ENCODE assay signal across 14 cellular contexts in genomic region chr11:66569076-66569475, GRCh38. TPM values are rescaled to one million over a fixed set of nuclear protein-coding genes. Genes with fewer than 3 reads are reported as not detected.
DNase-seq lines count a peak whose midpoint lies in the region; ATAC-seq, FAIRE-seq and TF ChIP-seq lines count a peak whose summit lies in the region.
"Had no signal": no experiment of that assay in that cellular context is flagged by ENCODE, and none has a peak within 500 bp of the region (broad histone marks: within the 10 kb centered on the region; RNA-seq: fewer than 3 reads in every experiment).

No MANE protein-coding gene starts in this region.

- no peak overlapping the region for H3K56ac ChIP-seq in H9 (ENCODE audit: insufficient read length, low read depth, low read length)

- no peak overlapping the region for H2AK5ac ChIP-seq in H9 (ENCODE audit: insufficient read length, low read length)

- no peak overlapping the region for H3K27ac ChIP-seq in H9 (ENCODE audit: insufficient read length, low read depth, low read length)
- H3K27ac ChIP-seq in PC-9: no peak overlapping the region
- peak overlapping the region in 57 of 59 donors; percentile 43 to 96 (median 87) for H3K27ac ChIP-seq in dorsolateral prefrontal cortex
- no peak overlapping the region for H3K27ac ChIP-seq in thyroid gland

- peaks cover 15 to 21% of the 10 kb centered on the region in 2 experiments for H3K9me3 Mint-ChIP-seq in H9
- no peaks in the 10 kb centered on the region for H3K9me3 Mint-ChIP-seq in stimulated activated effector memory CD8-positive, alpha-beta T cell treated with anti-CD3 and anti-CD28 coated beads, Interleukin-12 subunit alpha, Interleukin-12 subunit beta, amount 100 ng/mL, for 72 hours
- H3K9me3 Mint-ChIP-seq: memory B cell had no signal

- H4K20me1 ChIP-seq in H9 (ENCODE audit: control insufficient read depth, insufficient read depth, insufficient read length): no peaks in the 10 kb centered on the region
- no peaks in the 10 kb centered on the region for H4K20me1 ChIP-seq in PC-9 (ENCODE audit: insufficient read depth)

- H3K14ac ChIP-seq in H9 (ENCODE audit: insufficient read depth, low read length): peak overlapping the region; percentile 58; the same call in 1 of the 2 replicates

- H3K79me1 ChIP-seq in H9 (ENCODE audit: insufficient read depth, low read depth, low read length, poor library complexity, severe bottlenecking): no peaks in the 10 kb centered on the region

- no peak overlapping the region for H2BK15ac ChIP-seq in H9 (ENCODE audit: low read depth, low read length)

- H3K4me2 ChIP-seq in H9 (ENCODE audit: insufficient read depth, insufficient read length, low read length): no peak overlapping the region
- peak overlapping the region; percentile 66; the same call in 1 of the 2 replicates for H3K4me2 ChIP-seq in PC-9

- H3K4me1 ChIP-seq in H9 (ENCODE audit: insufficient read depth, low read length) (peaks cover 11% of the 10 kb centered on the region), PC-9 (replicated peaks; ENCODE audit: insufficient read depth) (peaks cover 5% of the 10 kb centered on the region; the same call in 1 of the 2 replicates), thyroid gland (peaks cover 3 to 32% of the 10 kb centered on the region in 2 donors)
- H3K4me1 ChIP-seq: prostate gland had no signal

- no peak overlapping the region for H2BK5ac ChIP-seq in H9 (ENCODE audit: insufficient read length, low read length)

- no peak for TF ChIP-seq CTCF in H9 (conservative IDR thresholded peaks at IDR 0.05)
- TF ChIP-seq CTCF in PC-9 (conservative IDR thresholded peaks at IDR 0.05): no peak
- no peak for TF ChIP-seq CTCF in dorsolateral prefrontal cortex (IDR thresholded peaks at IDR 0.05 in 54 of 56, conservative IDR thresholded peaks at IDR 0.05 in 2 of 56; ENCODE audit: low read depth in 1 of 56, partially characterized antibody in 56 of 56)
- TF ChIP-seq CTCF in thyroid gland (IDR thresholded peaks at IDR 0.05): no peak

- no peak overlapping the region for H4K5ac ChIP-seq in H9 (ENCODE audit: insufficient read length, low read depth, low read length)

- no peak for TF ChIP-seq POLR2A in thyroid gland (IDR thresholded peaks at IDR 0.05)

- H3K9me3 ChIP-seq in H9 (ENCODE audit: control insufficient read depth, low read depth, low read length) (no peaks in the 10 kb centered on the region), PC-9 (ENCODE audit: insufficient read depth, low read depth) (no peaks in the 10 kb centered on the region), thyroid gland (no peaks in the 10 kb centered on the region)
- H3K9me3 ChIP-seq: prostate gland had no signal

- H3K36me3 ChIP-seq in PC-9 (ENCODE audit: low read depth) (no peaks in the 10 kb centered on the region), thyroid gland (no peaks in the 10 kb centered on the region)
- H3K36me3 ChIP-seq: prostate gland had no signal

- no peak for FAIRE-seq in RCC 7860 (lab: Jason Lieb, UNC)
- FAIRE-seq: endometrium, HepG2, keratinocyte, small intestine had no signal

- intact Hi-C loops in PC-9 (cut with micrococcal nuclease; ENCODE audit: unreplicated experiment): loop anchor here (2.0 kb wide), 1 partner anchor 22 kb away; the partner anchor contains the start of genes ACTN3 and ZDHHC24
- intact Hi-C loops in dorsolateral prefrontal cortex (cut with DNase I): loop anchor here in 1 of 2 donors (2.0 kb wide), 1 partner anchor 70 kb away; the partner anchor contains the start of gene RBM4
- intact Hi-C loops in thyroid gland (cut with DNase I): no loop called here

- peak overlapping the region; percentile 96 to 100 (median 98); a peak in 6 of 7 replicates for H3K27ac Mint-ChIP-seq in H9
- H3K27ac Mint-ChIP-seq in stimulated activated effector memory CD8-positive, alpha-beta T cell treated with anti-CD3 and anti-CD28 coated beads, Interleukin-12 subunit alpha, Interleukin-12 subunit beta, amount 100 ng/mL, for 72 hours: peak overlapping the region; percentile 40
- H3K27ac Mint-ChIP-seq: memory B cell had no signal

- no peak overlapping the region for H2BK12ac ChIP-seq in H9 (ENCODE audit: insufficient read length, low read depth, low read length)

- H2AFZ ChIP-seq in H9 (ENCODE audit: low read length) (no peak overlapping the region), PC-9 (no peak overlapping the region; the same call in 1 of the 2 replicates)

- peaks cover 6% of the 10 kb centered on the region for H3K27me3 Mint-ChIP-seq in H9 (ENCODE audit: low read depth)

- no peak overlapping the region for H3T11ph ChIP-seq in H9 (ENCODE audit: low read length)

- no peaks in the 10 kb centered on the region for H3K9me2 ChIP-seq in PC-9 (ENCODE audit: insufficient read depth)

- no peaks in the 10 kb centered on the region for H3K23me2 ChIP-seq in H9 (ENCODE audit: insufficient read length, low read depth, low read length, poor library complexity, severe bottlenecking)

- no peaks in the 10 kb centered on the region for H3F3A ChIP-seq in PC-9 (ENCODE audit: insufficient read depth, low read depth)

- H3K4me3 ChIP-seq in PC-9 (no peak overlapping the region), dorsolateral prefrontal cortex (peak overlapping the region in 51 of 59 donors; percentile 58 to 97 (median 81)), thyroid gland (replicated peaks in 1 of 3) (no peak overlapping the region)

- H3K36me3 Mint-ChIP-seq in H9 (ENCODE audit: insufficient read depth in 1 of 3, low read depth in 3 of 3): peaks cover 7 to 23% (median 10%) of the 10 kb centered on the region in 3 experiments
- H3K36me3 Mint-ChIP-seq in stimulated activated effector memory CD8-positive, alpha-beta T cell treated with anti-CD3 and anti-CD28 coated beads, Interleukin-12 subunit alpha, Interleukin-12 subunit beta, amount 100 ng/mL, for 72 hours: no peaks in the 10 kb centered on the region

- POLR2A ChIA-PET in PC-9 (lab: Charles Lee; ENCODE audit: unreplicated experiment): interaction anchor here (0.5 to 0.9 kb wide), 5 partner anchors 9 to 280 kb away, joined by 3 to 9 read pairs (median 4); partner anchors contain the start of genes RBM14 and YIF1A

- no peaks in the 10 kb centered on the region for H3K27me3 ChIP-seq in H9 (ENCODE audit: insufficient read depth, low read length)
- H3K27me3 ChIP-seq in PC-9 (ENCODE audit: insufficient read depth, low read depth): peaks cover 29% of the 10 kb centered on the region
- no peaks in the 10 kb centered on the region for H3K27me3 ChIP-seq in dorsolateral prefrontal cortex
- H3K27me3 ChIP-seq in thyroid gland: no peaks in the 10 kb centered on the region

- CTCF ChIA-PET in PC-9 (lab: Charles Lee): no interaction called here

- H3K23ac ChIP-seq in H9 (ENCODE audit: insufficient read length, low read depth, low read length): no peak overlapping the region

- no peak overlapping the region for H3K4ac ChIP-seq in H9 (ENCODE audit: low read depth, low read length)

- H3K18ac ChIP-seq in H9 (ENCODE audit: insufficient read length, low read depth, low read length): peak overlapping the region; percentile 34

- H3K79me2 ChIP-seq in H9 (ENCODE audit: insufficient read depth, low read length) (no peaks in the 10 kb centered on the region), PC-9 (ENCODE audit: low read depth) (no peaks in the 10 kb centered on the region)

- H4K91ac ChIP-seq in H9 (ENCODE audit: insufficient read length, low read depth, low read length): no peak overlapping the region

- H2BK20ac ChIP-seq in H9 (ENCODE audit: low read depth, low read length, poor library complexity, severe bottlenecking): no peak overlapping the region

- DNase-seq in H9 (no peak), PC-9 (no peak), dorsolateral prefrontal cortex (no peak), RCC 7860 (ENCODE audit: low spot score) (no peak), thyroid gland (no peak)
- no peak for DNase-seq in stimulated activated effector memory CD8-positive, alpha-beta T cell treated with anti-CD3 and anti-CD28 coated beads, Interleukin-12 subunit alpha, Interleukin-12 subunit beta, amount 100 ng/mL, for 72 hours (ENCODE audit: low spot score in 2 of 2)

- no peak overlapping the region for H4K8ac ChIP-seq in H9 (replicated peaks; ENCODE audit: insufficient read length, low read depth, low read length)

- no peak overlapping the region for H2BK120ac ChIP-seq in H9 (ENCODE audit: low read depth, low read length, poor library complexity, severe bottlenecking)

- no peak for ATAC-seq in stimulated activated effector memory CD8-positive, alpha-beta T cell treated with anti-CD3 and anti-CD28 coated beads, Interleukin-12 subunit alpha, Interleukin-12 subunit beta, amount 100 ng/mL, for 72 hours
- no peak for ATAC-seq in GM21390 (IDR thresholded peaks at IDR 0.05; ENCODE audit: unreplicated experiment)
- ATAC-seq: HepG2 had no signal

- peaks cover 33% of the 10 kb centered on the region in 2 experiments for H3K4me1 Mint-ChIP-seq in H9
- H3K4me1 Mint-ChIP-seq in stimulated activated effector memory CD8-positive, alpha-beta T cell treated with anti-CD3 and anti-CD28 coated beads, Interleukin-12 subunit alpha, Interleukin-12 subunit beta, amount 100 ng/mL, for 72 hours: peaks cover 5% of the 10 kb centered on the region

- no TSS peak for BruUV-seq in PC-9 (replicated peaks; lab: Mats Ljungman, UMichigan)

- WGBS in H9 (ENCODE audit: extremely low coverage, insufficient read length, low lambda C conversion rate): no CpG with 5 or more reads among the region's 7 CpGs
- 58 to 68% methylated on average over 7 of the region's 7 CpGs for WGBS in thyroid gland, 2 donors

- H3K4me3 Mint-ChIP-seq in H9: no peak overlapping the region
- peak overlapping the region; percentile 67 for H3K4me3 Mint-ChIP-seq in stimulated activated effector memory CD8-positive, alpha-beta T cell treated with anti-CD3 and anti-CD28 coated beads, Interleukin-12 subunit alpha, Interleukin-12 subunit beta, amount 100 ng/mL, for 72 hours
- H3K4me3 Mint-ChIP-seq: nephron had no signal

- no peak overlapping the region for H3K9ac ChIP-seq in H9 (ENCODE audit: extremely low read depth, insufficient read length, low read length)

RNA-seq across cellular contexts. Expression of gene CTSF, which starts 0.7 kb away (rescaled TPM):
- total RNA-seq in H9 (2021) (0.48 and 0.98 TPM in 2 replicates), PC-9 (2021) (34.3 and 59.2 TPM in 2 replicates), dorsolateral prefrontal cortex (100 to 1,000 TPM; 112 to 186 (median 141) TPM), thyroid gland (10 to 100 TPM; 30.4 to 79.1 (median 64.6) TPM)
- total RNA-seq: HepG2 had no signal

RNA-seq across cellular contexts. Expression of gene ACTN3, which starts 22.4 kb away (rescaled TPM):
- 45.7 TPM in 2 replicates for total RNA-seq in H9 (2021)
- total RNA-seq in PC-9 (2021): not detected in 2 replicates
- 1 to 10 TPM in 1 of 120 experiments, under 1 TPM in 29, not detected in 90; 0.13 to 1.1 (median 0.26) TPM for total RNA-seq in dorsolateral prefrontal cortex
- under 1 TPM in 1 of 4 donors, not detected in 3; 0.27 TPM for total RNA-seq in thyroid gland
- total RNA-seq: prostate gland had no signal

RNA-seq across cellular contexts. Expression of gene ZDHHC24, which starts 23.2 kb away (rescaled TPM):
- total RNA-seq in H9 (2021): 8.1 and 8.9 TPM in 2 replicates
- 19.4 and 28.7 TPM in 2 replicates for total RNA-seq in PC-9 (2021)
- total RNA-seq in dorsolateral prefrontal cortex: 10 to 100 TPM in 118 of 120 experiments, 1 to 10 TPM in 2; 9.6 to 20.9 (median 14.9) TPM
- 10 to 100 TPM; 20.3 to 25.9 (median 22.3) TPM for total RNA-seq in thyroid gland

RNA-seq across cellular contexts. Expression of gene CCDC87, which starts 23.8 kb away (rescaled TPM):
- 0.88 and 1.1 TPM in 2 replicates for total RNA-seq in H9 (2021)
- 0.83 and 1.0 TPM in 2 replicates for total RNA-seq in PC-9 (2021)
- total RNA-seq in dorsolateral prefrontal cortex: 1 to 10 TPM in 85 of 120 experiments, under 1 TPM in 35; 0.26 to 2.4 (median 1.2) TPM
- 1 to 10 TPM in 2 of 4 donors, under 1 TPM in 2; 0.92 to 2.1 (median 1.1) TPM for total RNA-seq in thyroid gland

RNA-seq across cellular contexts. Expression of gene CCS, which starts 23.9 kb away (rescaled TPM):
- total RNA-seq in H9 (2021): 57.5 and 61.1 TPM in 2 replicates
- 47.2 and 61.0 TPM in 2 replicates for total RNA-seq in PC-9 (2021)
- 10 to 100 TPM; 27.0 to 66.5 (median 43.1) TPM for total RNA-seq in dorsolateral prefrontal cortex
- 10 to 100 TPM; 22.7 to 48.5 (median 28.9) TPM for total RNA-seq in thyroid gland

Comparison
In these comparisons a context has a peak if more than half of its experiments do, and no peak if none do; other contexts are left out.
1. H3K27ac ChIP-seq: peak in dorsolateral prefrontal cortex (57 of 59); none in H9 (single experiment), PC-9 (single experiment) and thyroid gland (0 of 3).
2. H3K4me3 ChIP-seq: peak in dorsolateral prefrontal cortex (51 of 59); none in PC-9 (single experiment) and thyroid gland (0 of 3).
3. RNA of gene CTSF, which starts 0.7 kb away (total RNA-seq): 112 to 186 TPM in dorsolateral prefrontal cortex, 30.4 to 79.1 TPM in thyroid gland and 34.3 to 59.2 TPM in PC-9; 0.48 to 0.98 TPM in H9; every median in the first group is over 10 times any median in the second.
4. RNA of gene ACTN3, which starts 22.4 kb away (total RNA-seq): 45.7 TPM in H9; 0.13 to 1.1 TPM in dorsolateral prefrontal cortex, 0.27 TPM in thyroid gland and not detected in PC-9; every median in the first group is over 10 times any median in the second.